ENCODE assay signal across 18 cellular contexts in genomic region chr9:91664669-91665068, GRCh38.
A peak's percentile ranks its signal among the peaks of the same experiment; 100 is the strongest.
DNase-seq lines count a peak whose midpoint lies in the region; ATAC-seq and TF ChIP-seq lines count a peak whose summit lies in the region.
"Had no signal": no experiment of that assay in that cellular context is flagged by ENCODE, and none has a peak within 500 bp of the region (broad histone marks: within the 10 kb centered on the region; RNA-seq: fewer than 3 reads in every experiment).

No MANE protein-coding gene starts in this region.

- POLR2A ChIA-PET in SK-N-SH (lab: Yijun Ruan, JAX) = no interaction called here
- POLR2A ChIA-PET in CD8-positive, alpha-beta memory T cell (lab: Charles Lee) = no interaction called here
- POLR2A ChIA-PET in activated CD4-positive, alpha-beta memory T cell treated with anti-CD3 and anti-CD28 coated beads for 36 hours (lab: Charles Lee) = no interaction called here

- H3K9me3 ChIP-seq in SK-N-SH = no peaks in the 10 kb centered on the region
- H3K9me3 ChIP-seq in CD8-positive, alpha-beta memory T cell (ENCODE audit: low read length) = no peaks in the 10 kb centered on the region
- H3K9me3 ChIP-seq: A549, BE2C had no signal

- no peaks in the 10 kb centered on the region for H3K9me3 Mint-ChIP-seq in CD8-positive, alpha-beta memory T cell
- H3K9me3 Mint-ChIP-seq in activated CD4-positive, alpha-beta memory T cell treated with anti-CD3 and anti-CD28 coated beads for 36 hours = no peaks in the 10 kb centered on the region
- H3K9me3 Mint-ChIP-seq: CD4-positive, alpha-beta memory T cell; H9 had no signal

- H3K27me3 Mint-ChIP-seq in CD8-positive, alpha-beta memory T cell = peaks cover 4 to 19% of the 10 kb centered on the region in 2 donors
- H3K27me3 Mint-ChIP-seq in activated CD4-positive, alpha-beta memory T cell treated with anti-CD3 and anti-CD28 coated beads for 36 hours = peaks cover 2% of the 10 kb centered on the region

- no peaks in the 10 kb centered on the region; the same call in 1 of the 2 replicates for H3K27me3 ChIP-seq in SK-N-SH (ENCODE audit: insufficient read depth)
- no peaks in the 10 kb centered on the region for H3K27me3 ChIP-seq in CD8-positive, alpha-beta memory T cell (ENCODE audit: insufficient read depth, low read length, poor library complexity, severe bottlenecking)

- H3K4me3 ChIP-seq in LNCaP clone FGC (ENCODE audit: low read depth, low read length) (no peak overlapping the region), SK-N-SH (ENCODE audit: low read depth in 2 of 2, low read length in 1 of 2) (no peak overlapping the region), fibroblast of villous mesenchyme (ENCODE audit: low read depth, low read length) (no peak overlapping the region)
- no peak overlapping the region for H3K4me3 ChIP-seq in CD8-positive, alpha-beta memory T cell (ENCODE audit: low read length)
- H3K4me3 ChIP-seq: A549, GM12878 had no signal

- peaks cover 0 to 4% of the 10 kb centered on the region in 2 experiments; a peak in 2 of 4 replicates for H3K4me1 ChIP-seq in SK-N-SH (ENCODE audit: control insufficient read depth in 1 of 2, insufficient read depth in 2 of 2, low read depth in 1 of 2, low read length in 1 of 2)
- no peaks in the 10 kb centered on the region for H3K4me1 ChIP-seq in CD8-positive, alpha-beta memory T cell (ENCODE audit: insufficient read depth, low read length)
- H3K4me1 ChIP-seq: A549, BE2C had no signal

- H3F3A ChIP-seq in SK-N-SH (replicated peaks; ENCODE audit: insufficient read depth) = no peaks in the 10 kb centered on the region

- no peak overlapping the region for H3K27ac Mint-ChIP-seq in CD8-positive, alpha-beta memory T cell
- H3K27ac Mint-ChIP-seq in activated CD4-positive, alpha-beta memory T cell treated with anti-CD3 and anti-CD28 coated beads for 36 hours = no peak overlapping the region
- H3K27ac Mint-ChIP-seq: CD4-positive, alpha-beta memory T cell; H9 had no signal

- no peak overlapping the region for H3K4me3 Mint-ChIP-seq in CD8-positive, alpha-beta memory T cell
- H3K4me3 Mint-ChIP-seq in activated CD4-positive, alpha-beta memory T cell treated with anti-CD3 and anti-CD28 coated beads for 36 hours = no peak overlapping the region
- H3K4me3 Mint-ChIP-seq: CD4-positive, alpha-beta memory T cell; H9 had no signal

- no peaks in the 10 kb centered on the region for H3K79me2 ChIP-seq in SK-N-SH (ENCODE audit: insufficient read depth)

- H3K36me3 Mint-ChIP-seq in CD8-positive, alpha-beta memory T cell = no peaks in the 10 kb centered on the region
- H3K36me3 Mint-ChIP-seq in activated CD4-positive, alpha-beta memory T cell treated with anti-CD3 and anti-CD28 coated beads for 36 hours = no peaks in the 10 kb centered on the region
- H3K36me3 Mint-ChIP-seq: CD4-positive, alpha-beta memory T cell had no signal

- H3K4me2 ChIP-seq in SK-N-SH = no peak overlapping the region
- H3K4me2 ChIP-seq: A549 had no signal

- H3K36me3 ChIP-seq in SK-N-SH (replicated peaks in 1 of 2; ENCODE audit: control insufficient read depth in 1 of 2, insufficient read depth in 2 of 2, low read length in 1 of 2) = no peaks in the 10 kb centered on the region
- no peaks in the 10 kb centered on the region for H3K36me3 ChIP-seq in CD8-positive, alpha-beta memory T cell (ENCODE audit: insufficient read depth, low read length)
- H3K36me3 ChIP-seq: BE2C had no signal

- intact Hi-C loops in activated CD4-positive, alpha-beta memory T cell treated with anti-CD3 and anti-CD28 coated beads for 36 hours (cut with micrococcal nuclease) = no loop called here

- TF ChIP-seq EP300 in SK-N-SH (IDR thresholded peaks at IDR 0.05; ENCODE audit: borderline replicate concordance in 1 of 2, low read depth in 1 of 2, low read length in 1 of 2) = peak in 1 of 2 experiments; percentile 53; a peak in 1 of 4 replicates

- no peaks in the 10 kb centered on the region for H3K4me1 Mint-ChIP-seq in CD8-positive, alpha-beta memory T cell
- H3K4me1 Mint-ChIP-seq in activated CD4-positive, alpha-beta memory T cell treated with anti-CD3 and anti-CD28 coated beads for 36 hours (ENCODE audit: low read depth) = no peaks in the 10 kb centered on the region
- H3K4me1 Mint-ChIP-seq: CD4-positive, alpha-beta memory T cell had no signal

- H3K9me2 ChIP-seq in SK-N-SH = no peaks in the 10 kb centered on the region

- ATAC-seq in HG03039 (IDR thresholded peaks at IDR 0.05; ENCODE audit: unreplicated experiment) = no peak
- ATAC-seq: A549, GM12878, HepG2 had no signal

- TF ChIP-seq RAD21 in SK-N-SH (IDR thresholded peaks at IDR 0.05; ENCODE audit: low read length) = no peak

- H4K20me1 ChIP-seq in SK-N-SH (ENCODE audit: insufficient read depth) = no peaks in the 10 kb centered on the region

- WGBS in SK-N-SH (ENCODE audit: low lambda C conversion rate) = 25% methylated on average over 8 of the region's 8 CpGs

- no peak overlapping the region for H3K9ac ChIP-seq in SK-N-SH

- DNase-seq in DMS 273 treated with DMSO at 0.1 percent for 48 hours (lab: John Stamatoyannopoulos, UW) (peak; percentile 8), LNCaP clone FGC (ENCODE audit: low read depth) (peak; percentile 47), SK-N-SH (no peak), fibroblast of villous mesenchyme (ENCODE audit: low read depth) (peak; percentile 46), putamen (ENCODE audit: low spot score) (no peak)
- DNase-seq in CD8-positive, alpha-beta memory T cell = no peak
- DNase-seq in activated CD4-positive, alpha-beta memory T cell treated with anti-CD3 and anti-CD28 coated beads for 36 hours = no peak
- DNase-seq: BE2C; CD4-positive, alpha-beta memory T cell; COR-L47; DMS53; GOT3; H9 had no signal

- TF ChIP-seq CTCF in LNCaP clone FGC (IDR thresholded peaks at IDR 0.05; ENCODE audit: control insufficient read depth, extremely low read depth, insufficient read depth) (no peak), SK-N-SH (IDR thresholded peaks at IDR 0.05) (no peak), fibroblast of villous mesenchyme (IDR thresholded peaks at IDR 0.05; ENCODE audit: insufficient read depth, low read depth, low read length) (no peak)

- CTCF ChIA-PET in SK-N-SH (lab: Yijun Ruan, JAX) = interaction anchor here (1.0 to 1.4 kb wide), 3 partner anchors 9 to 750 kb away, joined by 3 read pairs; no protein-coding TSS in a partner anchor
- CTCF ChIA-PET in CD8-positive, alpha-beta memory T cell (lab: Charles Lee) = no interaction called here
- CTCF ChIA-PET in activated CD4-positive, alpha-beta memory T cell treated with anti-CD3 and anti-CD28 coated beads for 36 hours (lab: Charles Lee) = no interaction called here

- no peak overlapping the region for H3K27ac ChIP-seq in SK-N-SH (ENCODE audit: low read depth in 2 of 2, low read length in 1 of 2)
- H3K27ac ChIP-seq in CD8-positive, alpha-beta memory T cell (ENCODE audit: low read depth, low read length) = no peak overlapping the region
- H3K27ac ChIP-seq: A549, C4-2B had no signal

- H2AFZ ChIP-seq in SK-N-SH (ENCODE audit: low read depth) = no peak overlapping the region

TF ChIP-seq in SK-N-SH, 30 proteins besides CTCF, POLR2A, EP300 and RAD21:
- no peak for TF ChIP-seq FOSL2 (IDR thresholded peaks at IDR 0.05; ENCODE audit: borderline replicate concordance, low read depth)
- peak; percentile 88 for TF ChIP-seq RCOR1 (IDR thresholded peaks at IDR 0.05; ENCODE audit: low read length)
- no peak for TF ChIP-seq GABPA (IDR thresholded peaks at IDR 0.05; ENCODE audit: low read depth)
- TF ChIP-seq NFIC (IDR thresholded peaks at IDR 0.05; ENCODE audit: borderline replicate concordance) = no peak
- peak; percentile 68 for TF ChIP-seq GATA2 (CRISPR knock-in tag; IDR thresholded peaks at IDR 0.05)

Comparison
In these comparisons a context has a peak if more than half of its experiments do, and no peak if none do; other contexts are left out.
1. DNase-seq: peak in DMS 273 treated with DMSO at 0.1 percent for 48 hours (single experiment), LNCaP clone FGC (single experiment) and fibroblast of villous mesenchyme (single experiment); none in SK-N-SH (single experiment), putamen (single experiment), CD8-positive, alpha-beta memory T cell (0 of 5) and activated CD4-positive, alpha-beta memory T cell treated with anti-CD3 and anti-CD28 coated beads for 36 hours (single experiment).